ENCODE assay signal across 25 cellular contexts in genomic region chr21:44401386-44402160, GRCh38. TPM values are rescaled to one million over a fixed set of nuclear protein-coding genes. Genes with fewer than 3 reads are reported as not detected.
"Had no signal": no experiment of that assay in that cellular context is flagged by ENCODE, and none has a peak within 500 bp of the region (broad histone marks: within the 10 kb centered on the region; RNA-seq: fewer than 3 reads in every experiment).

No MANE protein-coding gene starts in this region.

- DNase-seq: activated CD4-positive, alpha-beta memory T cell treated with anti-CD3 and anti-CD28 coated beads, Interleukin-2, amount 10 ng/mL, durations not matched to agents 7 days and 5 days; activated CD4-positive, alpha-beta T cell treated with anti-CD3 and anti-CD28 coated beads for 48 hours; activated gamma-delta T cell; activated naive CD4-positive, alpha-beta T cell treated with anti-CD3 and anti-CD28 coated beads, Interleukin-2, amount 50 U/mL, for 16 hours; activated naive CD8-positive, alpha-beta T cell treated with anti-CD3 and anti-CD28 coated beads, Interleukin-2, amount 50 U/mL, for 24 hours; activated T-cell treated with anti-CD3 and anti-CD28 coated beads, Interleukin-2, amount 50 U/mL, for 48 hours; body of pancreas; dermis blood vessel endothelial cell; effector memory CD4-positive, alpha-beta T cell; foreskin melanocyte; left ventricle myocardium superior; mammary epithelial cell; nephron progenitor cell; occipital lobe; small intestine; stimulated activated CD4-positive, alpha-beta T cell treated with anti-CD3 and anti-CD28 coated beads, Interleukin-2, amount 100 ng/mL, for 48 hours; stimulated activated CD8-positive, alpha-beta memory T cell treated with anti-CD3 and anti-CD28 coated beads, Interleukin-4, amount 100 ng/mL, for 48 hours; stimulated activated naive B cell treated with anti-CD40 and anti-IgM and Interleukin-4, amounts not matched to agents 10 μg/mL and 1 μg/mL and 100 μg/mL, for 72 hours; trophoblast cell had no signal

- H3K27ac ChIP-seq: body of pancreas, cardiac muscle cell, hepatocyte, SK-N-MC, testis had no signal

- H3K4me1 ChIP-seq: body of pancreas, testis had no signal

- H3K4me3 ChIP-seq: body of pancreas, cardiac muscle cell, hepatocyte, SK-N-MC, testis had no signal

- H3K36me3 Mint-ChIP-seq: stimulated activated naive B cell treated with anti-CD40 and anti-IgM and Interleukin-4, amounts not matched to agents 10 μg/mL and 1 μg/mL and 100 μg/mL, for 72 hours had no signal

- H3K27me3 Mint-ChIP-seq: activated CD4-positive, alpha-beta memory T cell treated with anti-CD3 and anti-CD28 coated beads, Interleukin-2, amount 10 ng/mL, durations not matched to agents 7 days and 5 days; activated naive CD8-positive, alpha-beta T cell treated with anti-CD3 and anti-CD28 coated beads, Interleukin-2, amount 50 U/mL, for 24 hours; stimulated activated naive B cell treated with anti-CD40 and anti-IgM and Interleukin-4, amounts not matched to agents 10 μg/mL and 1 μg/mL and 100 μg/mL, for 72 hours had no signal

- H3K4me2 ChIP-seq: hepatocyte had no signal

- H3K4me1 Mint-ChIP-seq: activated CD4-positive, alpha-beta memory T cell treated with anti-CD3 and anti-CD28 coated beads, Interleukin-2, amount 10 ng/mL, durations not matched to agents 7 days and 5 days; activated naive CD8-positive, alpha-beta T cell treated with anti-CD3 and anti-CD28 coated beads, Interleukin-2, amount 50 U/mL, for 24 hours; nephron progenitor cell; stimulated activated naive B cell treated with anti-CD40 and anti-IgM and Interleukin-4, amounts not matched to agents 10 μg/mL and 1 μg/mL and 100 μg/mL, for 72 hours had no signal

- H3K36me3 ChIP-seq: cardiac muscle cell had no signal

- H3K9me3 Mint-ChIP-seq: activated naive CD8-positive, alpha-beta T cell treated with anti-CD3 and anti-CD28 coated beads, Interleukin-2, amount 50 U/mL, for 24 hours; stimulated activated naive B cell treated with anti-CD40 and anti-IgM and Interleukin-4, amounts not matched to agents 10 μg/mL and 1 μg/mL and 100 μg/mL, for 72 hours had no signal

- H3K27ac Mint-ChIP-seq: activated CD4-positive, alpha-beta memory T cell treated with anti-CD3 and anti-CD28 coated beads, Interleukin-2, amount 10 ng/mL, durations not matched to agents 7 days and 5 days; activated naive CD8-positive, alpha-beta T cell treated with anti-CD3 and anti-CD28 coated beads, Interleukin-2, amount 50 U/mL, for 24 hours; nephron progenitor cell; stimulated activated naive B cell treated with anti-CD40 and anti-IgM and Interleukin-4, amounts not matched to agents 10 μg/mL and 1 μg/mL and 100 μg/mL, for 72 hours had no signal

- H3K9me3 ChIP-seq: body of pancreas, testis had no signal

- H3K4me3 Mint-ChIP-seq: activated CD4-positive, alpha-beta memory T cell treated with anti-CD3 and anti-CD28 coated beads, Interleukin-2, amount 10 ng/mL, durations not matched to agents 7 days and 5 days; activated naive CD8-positive, alpha-beta T cell treated with anti-CD3 and anti-CD28 coated beads, Interleukin-2, amount 50 U/mL, for 24 hours; nephron progenitor cell; stimulated activated naive B cell treated with anti-CD40 and anti-IgM and Interleukin-4, amounts not matched to agents 10 μg/mL and 1 μg/mL and 100 μg/mL, for 72 hours had no signal

- H2AFZ ChIP-seq: hepatocyte had no signal

- FAIRE-seq: small intestine had no signal

- H3K27me3 ChIP-seq: body of pancreas, cardiac muscle cell, hepatocyte, testis had no signal

- H3K79me2 ChIP-seq: hepatocyte had no signal

- ATAC-seq: activated naive CD8-positive, alpha-beta T cell treated with anti-CD3 and anti-CD28 coated beads, Interleukin-2, amount 50 U/mL, for 24 hours; body of pancreas; left ventricle myocardium superior; sciatic nerve; stimulated activated naive B cell treated with anti-CD40 and anti-IgM and Interleukin-4, amounts not matched to agents 10 μg/mL and 1 μg/mL and 100 μg/mL, for 72 hours had no signal

RNA-seq across cellular contexts. Expression of gene TRPM2, which starts 48.2 kb away (rescaled TPM):
- total RNA-seq: cardiac muscle cell, myocyte had no signal
- polyA plus RNA-seq: cardiac muscle cell had no signal

RNA-seq across cellular contexts. Expression of gene LRRC3, which starts 53.7 kb away (rescaled TPM):
- total RNA-seq: myocyte had no signal
